8 cellular contexts compared by ENCODE assay signal in the genomic region with DNA sequence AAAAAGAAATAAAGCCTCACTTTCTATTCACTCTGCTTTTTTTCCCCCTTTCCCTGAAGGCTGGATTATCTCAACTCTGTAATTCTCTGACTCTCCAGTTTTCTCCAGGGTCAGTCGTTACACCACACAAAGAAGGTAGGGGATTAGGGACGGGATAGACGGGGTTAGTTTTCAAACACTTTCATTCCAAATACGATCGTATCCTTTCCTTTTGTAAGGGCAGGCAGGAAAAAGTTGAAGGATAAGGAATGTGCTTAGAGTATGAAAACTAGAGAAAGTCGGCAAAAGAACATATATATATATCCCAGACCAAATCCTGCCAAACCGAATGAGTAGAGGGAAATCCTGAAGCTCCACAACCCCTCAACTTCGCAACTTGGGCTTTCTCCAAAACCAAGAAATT. TPM values are rescaled to one million over a fixed set of nuclear protein-coding genes. Genes with fewer than 3 reads are reported as not detected.
A peak's percentile ranks its signal among the peaks of the same experiment; 100 is the strongest.
DNase-seq lines count a peak whose midpoint lies in the region; ATAC-seq, FAIRE-seq and TF ChIP-seq lines count a peak whose summit lies in the region.

No MANE protein-coding gene starts in this region.

- H3K27ac ChIP-seq in AG04450 (ENCODE audit: low read depth, low read length) (peak overlapping the region; percentile 23), Karpas-422 (ENCODE audit: low read length) (peak overlapping the region; percentile 88)

- H3K4me3 ChIP-seq in AG04450 (ENCODE audit: low read depth, low read length), result peak overlapping the region; percentile 53
- peak overlapping the region; percentile 63 for H3K4me3 ChIP-seq in Karpas-422 (ENCODE audit: low read length)

- H3K36me3 ChIP-seq in Karpas-422 (ENCODE audit: insufficient read depth, low read length), result peaks cover 18% of the 10 kb centered on the region

- H3K9me3 Mint-ChIP-seq in chondrocyte (ENCODE audit: low read depth), result no peaks in the 10 kb centered on the region
- peaks cover 0 to 2% (median 0%) of the 10 kb centered on the region in 9 donors for H3K9me3 Mint-ChIP-seq in naive thymus-derived CD8-positive, alpha-beta T cell

- POLR2A ChIA-PET in AG04450 (lab: Yijun Ruan, JAX), result interaction anchor here (0.6 to 3.6 kb wide), 13 partner anchors 9 to 94 kb away, joined by 3 to 40 read pairs (median 7); a partner anchor contains a TSS
- POLR2A ChIA-PET in naive thymus-derived CD8-positive, alpha-beta T cell (lab: Charles Lee), result interaction anchor here (0.9 to 17.5 kb wide), 21 partner anchors 10 to 344 kb away, joined by 3 to 284 read pairs (median 5); a partner anchor contains a TSS

- no peak overlapping the region for H2AFZ ChIP-seq in Karpas-422 (ENCODE audit: low read length)

- H3K4me2 ChIP-seq in Karpas-422 (ENCODE audit: low read depth, low read length, poor library complexity, severe bottlenecking), result peak overlapping the region; percentile 90

- H3K27me3 Mint-ChIP-seq in chondrocyte (ENCODE audit: low read depth), result no peaks in the 10 kb centered on the region
- no peaks in the 10 kb centered on the region for H3K27me3 Mint-ChIP-seq in naive thymus-derived CD8-positive, alpha-beta T cell

- peaks cover 28% of the 10 kb centered on the region for H3K4me1 ChIP-seq in Karpas-422 (ENCODE audit: low read length)

- H3K4me3 Mint-ChIP-seq in chondrocyte (ENCODE audit: unreplicated experiment), result peak overlapping the region; percentile 99
- H3K4me3 Mint-ChIP-seq in naive thymus-derived CD8-positive, alpha-beta T cell, result peak overlapping the region; percentile 97 to 100 (median 99)

- peaks cover 18% of the 10 kb centered on the region for H3K36me3 Mint-ChIP-seq in chondrocyte (ENCODE audit: low read depth)
- peaks cover 0 to 30% (median 27%) of the 10 kb centered on the region in 3 donors for H3K36me3 Mint-ChIP-seq in naive thymus-derived CD8-positive, alpha-beta T cell

- CTCF ChIA-PET in AG04450 (lab: Charles Lee), result interaction anchor here (0.7 to 5.3 kb wide), 6 partner anchors 8 to 131 kb away, joined by 3 to 51 read pairs (median 6); a partner anchor contains a TSS

- no peaks in the 10 kb centered on the region for H3K27me3 ChIP-seq in AG04450 (ENCODE audit: control insufficient read depth, insufficient read depth, low read length)
- H3K27me3 ChIP-seq in Karpas-422 (ENCODE audit: low read length), result no peaks in the 10 kb centered on the region

- peak overlapping the region; percentile 65 for H3K9ac ChIP-seq in Karpas-422 (ENCODE audit: low read length)

- no peak for ATAC-seq in naive thymus-derived CD8-positive, alpha-beta T cell
- no peak for ATAC-seq in GM18511 (IDR thresholded peaks at IDR 0.05; ENCODE audit: unreplicated experiment)
- ATAC-seq in GM18861 (IDR thresholded peaks at IDR 0.05; ENCODE audit: unreplicated experiment), result no peak

- no peaks in the 10 kb centered on the region; the same call in 1 of the 2 replicates for H3K9me3 ChIP-seq in AG04450 (ENCODE audit: control insufficient read depth, insufficient read depth, low read length)
- no peaks in the 10 kb centered on the region for H3K9me3 ChIP-seq in Karpas-422 (ENCODE audit: low read length)

- no peak for DNase-seq in AG04450 (ENCODE audit: low read depth, low spot score)
- DNase-seq in Karpas-422, result no peak
- DNase-seq in chondrocyte (ENCODE audit: low spot score), result no peak
- DNase-seq in naive thymus-derived CD8-positive, alpha-beta T cell, result no peak
- no peak for DNase-seq in RCC 7860 (ENCODE audit: low spot score)
- no peak for DNase-seq in activated effector memory CD4-positive, alpha-beta T cell treated with Interleukin-2 at 50 U/mL for 16 hours

- no peak for FAIRE-seq in RCC 7860 (lab: Jason Lieb, UNC)

- H3K79me2 ChIP-seq in Karpas-422 (ENCODE audit: low read length), result peaks cover 27% of the 10 kb centered on the region

- TF ChIP-seq CTCF in AG04450 (IDR thresholded peaks at IDR 0.05; ENCODE audit: low read depth, low read length), result no peak
- TF ChIP-seq CTCF in chondrocyte (IDR thresholded peaks at IDR 0.05), result no peak

- H4K20me1 ChIP-seq in Karpas-422 (ENCODE audit: insufficient read depth, low read depth, low read length), result no peaks in the 10 kb centered on the region

- peak overlapping the region; percentile 92 for H3K27ac Mint-ChIP-seq in chondrocyte (ENCODE audit: unreplicated experiment)
- peak overlapping the region; percentile 90 to 99 (median 95) for H3K27ac Mint-ChIP-seq in naive thymus-derived CD8-positive, alpha-beta T cell

- H3K4me1 Mint-ChIP-seq in chondrocyte (ENCODE audit: low read depth), result peaks cover 42% of the 10 kb centered on the region
- peaks cover 32 to 76% (median 56%) of the 10 kb centered on the region in 4 donors for H3K4me1 Mint-ChIP-seq in naive thymus-derived CD8-positive, alpha-beta T cell

- no peaks in the 10 kb centered on the region for H3K9me2 ChIP-seq in Karpas-422 (replicated peaks; ENCODE audit: insufficient read depth, low read length)

RNA-seq across cellular contexts. Expression of a gene that starts 0.6 kb away (rescaled TPM):
- polyA plus RNA-seq in AG04450 (2011; rRNA removed), result 127 and 140 TPM in 2 replicates
- 246 and 296 TPM in 2 replicates for polyA minus RNA-seq in AG04450 (2011; rRNA and poly(A)+ RNA removed)
- total RNA-seq in Karpas-422 (2014; rRNA removed; shearing (Covaris generic); ENCODE audit: low replicate concordance), result 75.3 and 75.7 TPM in 2 replicates
- total RNA-seq in chondrocyte, result 127 to 155 TPM (median 144 TPM) in 3 replicates
- 100 to 1,000 TPM; 257 to 270 TPM for total RNA-seq in naive thymus-derived CD8-positive, alpha-beta T cell
- 100 to 1,000 TPM; 354 to 433 (median 357) TPM for polyA plus RNA-seq in naive thymus-derived CD8-positive, alpha-beta T cell

RNA-seq across cellular contexts. Expression of a gene that starts 9.4 kb away (rescaled TPM):
- polyA plus RNA-seq in AG04450 (2011; rRNA removed), result 1.5 and 1.9 TPM in 2 replicates
- polyA minus RNA-seq in AG04450 (2011; rRNA and poly(A)+ RNA removed), result 6.9 and 8.0 TPM in 2 replicates
- 11.9 and 13.4 TPM in 2 replicates for total RNA-seq in Karpas-422 (2014; rRNA removed; shearing (Covaris generic); ENCODE audit: low replicate concordance)
- total RNA-seq in chondrocyte, result 5.0 to 11.2 TPM (median 8.0 TPM) in 3 replicates
- total RNA-seq in naive thymus-derived CD8-positive, alpha-beta T cell, result 10 to 100 TPM; 15.1 to 15.9 TPM
- polyA plus RNA-seq in naive thymus-derived CD8-positive, alpha-beta T cell, result 1 to 10 TPM; 1.3 to 2.5 (median 1.8) TPM

RNA-seq across cellular contexts. Expression of a gene that starts 11.1 kb away (rescaled TPM):
- 7,461 and 7,686 TPM in 2 replicates for polyA plus RNA-seq in AG04450 (2011; rRNA removed)
- polyA minus RNA-seq in AG04450 (2011; rRNA and poly(A)+ RNA removed), result 1,161 and 1,303 TPM in 2 replicates
- total RNA-seq in Karpas-422 (2014; rRNA removed; shearing (Covaris generic); ENCODE audit: low replicate concordance), result 7,506 and 9,874 TPM in 2 replicates
- 2,552 to 3,030 TPM (median 2,631 TPM) in 3 replicates for total RNA-seq in chondrocyte
- 1,000 to 10,000 TPM; 5,098 to 5,261 TPM for total RNA-seq in naive thymus-derived CD8-positive, alpha-beta T cell
- over 10,000 TPM in 1 of 3 donors, 1,000 to 10,000 TPM in 2; 8,782 to 10,436 (median 9,902) TPM for polyA plus RNA-seq in naive thymus-derived CD8-positive, alpha-beta T cell

RNA-seq across cellular contexts. Expression of a gene that starts 23.1 kb away (rescaled TPM):
- polyA plus RNA-seq in AG04450 (2011; rRNA removed), result 169 and 223 TPM in 2 replicates
- polyA minus RNA-seq in AG04450 (2011; rRNA and poly(A)+ RNA removed), result 69.1 and 79.9 TPM in 2 replicates
- 111 and 267 TPM in 2 replicates for total RNA-seq in Karpas-422 (2014; rRNA removed; shearing (Covaris generic); ENCODE audit: low replicate concordance)
- 59.8 to 87.1 TPM (median 65.1 TPM) in 3 replicates for total RNA-seq in chondrocyte
- 100 to 1,000 TPM; 132 to 135 TPM for total RNA-seq in naive thymus-derived CD8-positive, alpha-beta T cell
- polyA plus RNA-seq in naive thymus-derived CD8-positive, alpha-beta T cell, result 100 to 1,000 TPM; 219 to 241 (median 241) TPM

RNA-seq across cellular contexts. Expression of a gene that starts 24.9 kb away (rescaled TPM):
- 118 and 124 TPM in 2 replicates for polyA plus RNA-seq in AG04450 (2011; rRNA removed)
- polyA minus RNA-seq in AG04450 (2011; rRNA and poly(A)+ RNA removed), result 51.2 and 67.1 TPM in 2 replicates
- total RNA-seq in Karpas-422 (2014; rRNA removed; shearing (Covaris generic); ENCODE audit: low replicate concordance), result 33.1 and 94.4 TPM in 2 replicates
- total RNA-seq in chondrocyte, result 70.5 to 79.7 TPM (median 75.2 TPM) in 3 replicates
- total RNA-seq in naive thymus-derived CD8-positive, alpha-beta T cell, result 1 to 10 TPM; 3.5 to 5.9 TPM
- polyA plus RNA-seq in naive thymus-derived CD8-positive, alpha-beta T cell, result 1 to 10 TPM; 3.4 to 4.0 (median 3.8) TPM
